In the genomic region with DNA sequence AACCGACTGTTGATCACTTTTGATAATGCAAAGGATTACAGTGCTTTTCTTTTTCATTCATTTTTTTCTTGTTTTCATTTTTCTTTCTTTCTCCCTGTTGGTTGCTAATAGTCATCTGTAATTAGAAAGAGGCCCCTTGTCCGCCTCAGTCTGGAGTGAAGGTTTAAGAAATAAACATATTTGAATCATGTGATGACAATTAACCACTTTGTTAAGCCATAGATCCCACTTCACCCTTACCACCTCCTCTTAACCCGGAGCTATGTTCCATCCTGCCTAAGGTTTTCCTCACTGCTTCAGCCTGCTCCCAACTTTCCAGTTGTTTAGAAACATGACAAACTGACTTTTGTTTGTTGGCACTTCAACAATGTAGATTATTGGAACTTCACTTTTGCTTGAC, we compare ENCODE assay signal across 13 cellular contexts. TPM values are rescaled to one million over a fixed set of nuclear protein-coding genes. Genes with fewer than 3 reads are reported as not detected.
A peak's percentile ranks its signal among the peaks of the same experiment; 100 is the strongest.
DNase-seq lines count a peak whose midpoint lies in the region; ATAC-seq, FAIRE-seq and TF ChIP-seq lines count a peak whose summit lies in the region.
"Had no signal": no experiment of that assay in that cellular context is flagged by ENCODE, and none has a peak within 500 bp of the region (broad histone marks: within the 10 kb centered on the region; RNA-seq: fewer than 3 reads in every experiment).

No MANE protein-coding gene starts in this region.

- DNase-seq in body of pancreas (no peak), mesendoderm (no peak), NCI-H2029 treated with DMSO at 0.1 percent for 48 hours (lab: John Stamatoyannopoulos, UW) (no peak), GM12892 (ENCODE audit: insufficient read length) (no peak)
- DNase-seq: amniotic stem cell; effector memory CD8-positive, alpha-beta T cell; NCI-H82; SHP77 treated with DMSO at 0.1 percent for 48 hours had no signal

- intact Hi-C loops in body of pancreas (cut with DNase I) = no loop called here

- H3K4me2 ChIP-seq in mesendoderm (ENCODE audit: low read length) = no peak overlapping the region

- H3K9me3 ChIP-seq in HUES64 (ENCODE audit: insufficient read depth, low read depth, low read length) (no peaks in the 10 kb centered on the region), body of pancreas (no peaks in the 10 kb centered on the region), stomach smooth muscle (ENCODE audit: control insufficient read depth in 2 of 2, low read length in 2 of 2) (no peaks in the 10 kb centered on the region)

- ATAC-seq in body of pancreas = no peak
- ATAC-seq in GM18868 (IDR thresholded peaks at IDR 0.05; ENCODE audit: unreplicated experiment) = no peak
- no peak for ATAC-seq in HG02588 (IDR thresholded peaks at IDR 0.05; ENCODE audit: unreplicated experiment)
- ATAC-seq: effector memory CD8-positive, alpha-beta T cell had no signal

- no peak overlapping the region for H2BK5ac ChIP-seq in mesendoderm (ENCODE audit: low read length)

- H3K9ac ChIP-seq in HUES64 (ENCODE audit: low read depth, low read length) (no peak overlapping the region), mesendoderm (ENCODE audit: low read length) (no peak overlapping the region), stomach smooth muscle (ENCODE audit: low read length in 2 of 2) (no peak overlapping the region)

- H3K4me3 ChIP-seq in HUES64 (ENCODE audit: low read length) (no peak overlapping the region), body of pancreas (no peak overlapping the region), mesendoderm (ENCODE audit: low read length) (no peak overlapping the region), stomach smooth muscle (ENCODE audit: low read length in 2 of 2) (peak overlapping the region; percentile 40 to 54)
- H3K4me3 ChIP-seq: lung had no signal

- no peak overlapping the region for H3K4ac ChIP-seq in mesendoderm (ENCODE audit: low read depth, low read length)

- peak overlapping the region; percentile 60 for H3K18ac ChIP-seq in mesendoderm (ENCODE audit: low read length)

- no peak overlapping the region for H2BK120ac ChIP-seq in mesendoderm (ENCODE audit: low read depth, low read length)

- H4K5ac ChIP-seq in mesendoderm (ENCODE audit: low read length) = no peak overlapping the region

- no peak overlapping the region for H2BK15ac ChIP-seq in mesendoderm (replicated peaks; ENCODE audit: low read depth)

- TF ChIP-seq CTCF in body of pancreas (IDR thresholded peaks at IDR 0.05) = no peak

- H3K56ac ChIP-seq in mesendoderm (ENCODE audit: low read length) = no peak overlapping the region

- H3K27ac ChIP-seq in HUES64 (ENCODE audit: low read depth, low read length) (peak overlapping the region; percentile 38; the same call in 1 of the 2 replicates), body of pancreas (peak overlapping the region; percentile 32 to 65 (median 56)), mesendoderm (ENCODE audit: low read depth, low read length) (no peak overlapping the region), stomach smooth muscle (ENCODE audit: low read length) (no peak overlapping the region)

- no peak overlapping the region for H4K8ac ChIP-seq in mesendoderm (ENCODE audit: low read depth, low read length)

- no peaks in the 10 kb centered on the region for H3K79me2 ChIP-seq in mesendoderm (ENCODE audit: control insufficient read depth, insufficient read depth, low read length)

- TF ChIP-seq POLR2A in body of pancreas (IDR thresholded peaks at IDR 0.05) (no peak), GM12892 (IDR thresholded peaks at IDR 0.05; ENCODE audit: low read depth, low read length) (no peak)

- no peaks in the 10 kb centered on the region for H3K79me1 ChIP-seq in mesendoderm (ENCODE audit: low read length)

- H3K36me3 ChIP-seq in HUES64 (ENCODE audit: insufficient read depth, low read length) = no peaks in the 10 kb centered on the region
- no peaks in the 10 kb centered on the region for H3K36me3 ChIP-seq in body of pancreas (replicated peaks in 1 of 2; ENCODE audit: insufficient read depth in 1 of 2, low read depth in 2 of 2)
- H3K36me3 ChIP-seq in mesendoderm (ENCODE audit: control insufficient read depth, insufficient read depth, low read length) = no peaks in the 10 kb centered on the region
- H3K36me3 ChIP-seq in stomach smooth muscle (ENCODE audit: control insufficient read depth in 2 of 2, insufficient read depth in 2 of 2, low read length in 2 of 2) = no peaks in the 10 kb centered on the region

- 30% methylated on average over 2 of the region's 3 CpGs for WGBS in HUES64
- WGBS in body of pancreas, 2 donors = 20 to 32% methylated on average over 3 of the region's 3 CpGs
- WGBS in mesendoderm (ENCODE audit: extremely low coverage, insufficient coverage, low lambda C conversion rate) = no CpG with 5 or more reads among the region's 3 CpGs

- no peak overlapping the region for H2AK5ac ChIP-seq in mesendoderm (ENCODE audit: low read length)

- H3K27me3 ChIP-seq in HUES64 (ENCODE audit: insufficient read depth, low read length) (no peaks in the 10 kb centered on the region), body of pancreas (no peaks in the 10 kb centered on the region), mesendoderm (ENCODE audit: insufficient read depth, low read length, poor library complexity) (no peaks in the 10 kb centered on the region), stomach smooth muscle (ENCODE audit: control insufficient read depth in 1 of 2, insufficient read depth in 2 of 2, low read length in 2 of 2) (no peaks in the 10 kb centered on the region)

- H3K4me1 ChIP-seq in HUES64 (ENCODE audit: insufficient read depth, low read length) = peaks cover 27% of the 10 kb centered on the region
- H3K4me1 ChIP-seq in body of pancreas = peaks cover 38% of the 10 kb centered on the region
- H3K4me1 ChIP-seq in mesendoderm (ENCODE audit: control insufficient read depth, low read depth, low read length) = peaks cover 2% of the 10 kb centered on the region
- peaks cover 17% of the 10 kb centered on the region for H3K4me1 ChIP-seq in stomach smooth muscle (ENCODE audit: control insufficient read depth, insufficient read depth, low read length)

- no peak for FAIRE-seq in GM12892 (lab: Jason Lieb, UNC)

- no peak overlapping the region for H3K23ac ChIP-seq in mesendoderm (ENCODE audit: low read length)

RNA-seq across cellular contexts. Expression of a gene that starts 37.4 kb away (rescaled TPM):
- 28.0 TPM for polyA plus RNA-seq in HUES64 (2013, experiment 1 of 2)
- 47.7 TPM for polyA plus RNA-seq in HUES64 (2013, experiment 2 of 2)
- total RNA-seq in body of pancreas = 10 to 100 TPM; 18.1 to 31.4 TPM
- 8.0 TPM for polyA plus RNA-seq in mesendoderm (2013, experiment 1 of 2)
- 8.2 TPM for polyA plus RNA-seq in mesendoderm (2013, experiment 2 of 2)
- 63.9 TPM for polyA plus RNA-seq in GM12892 (2012; ENCODE audit: missing spikeins)

Comparison
In these comparisons a context has a peak if more than half of its experiments do, and no peak if none do; other contexts are left out.
1. H3K27ac ChIP-seq: peak in HUES64 (single experiment) and body of pancreas (4 of 4); none in mesendoderm (single experiment) and stomach smooth muscle (single experiment).
2. H3K4me3 ChIP-seq: peak in stomach smooth muscle (2 of 2); none in HUES64 (single experiment), body of pancreas (0 of 2) and mesendoderm (single experiment).